In genomic region chr7:2353650-2354172, GRCh38 we compare ENCODE assay signal across 8 cellular contexts. TPM values are rescaled to one million over a fixed set of nuclear protein-coding genes. Genes with fewer than 3 reads are reported as not detected.
DNase-seq lines count a peak whose midpoint lies in the region; ATAC-seq and TF ChIP-seq lines count a peak whose summit lies in the region.

No MANE protein-coding gene starts in this region.

- H2AFZ ChIP-seq in neuron (ENCODE audit: low read depth, low read length) = peak overlapping the region; percentile 97

- no peaks in the 10 kb centered on the region for H3K27me3 ChIP-seq in neuron (ENCODE audit: insufficient read depth, low read length)

- intact Hi-C loops in activated T-helper 2 cell treated with anti-CD3 and anti-CD28 coated beads, Interferon-gamma antibody, Interleukin-2, Interleukin-4, amounts not matched to agents 10 μg/mL and 5 μg/mL and 100 μg/mL, durations not matched to agents 14 hours and 24 hours and 36 hours (cut with micrococcal nuclease) = loop anchor here (1.0 kb wide), 1 partner anchor 50 kb away; the partner anchor contains the start of gene CHST12

- peak; percentile 92 for DNase-seq in Caki2 (ENCODE audit: low read depth)
- peak; percentile 83 for DNase-seq in OCI-M2 (lab: John Stamatoyannopoulos, UW; ENCODE audit: unreplicated experiment)
- peak; percentile 87 for DNase-seq in activated T-helper 2 cell treated with anti-CD3 and anti-CD28 coated beads, Interferon-gamma antibody, Interleukin-2, Interleukin-4, amounts not matched to agents 10 μg/mL and 5 μg/mL and 100 μg/mL, durations not matched to agents 14 hours and 24 hours and 36 hours (ENCODE audit: low spot score)
- DNase-seq in fibroblast of villous mesenchyme (ENCODE audit: low read depth) = peak; percentile 93
- DNase-seq in substantia nigra (lab: John Stamatoyannopoulos, UW) = peak in 36 of 49 donors; percentile 46 to 99 (median 87)

- peaks cover 17% of the 10 kb centered on the region for H3K4me1 ChIP-seq in neuron (ENCODE audit: insufficient read depth, low read length)

- peaks cover 26% of the 10 kb centered on the region for H3K36me3 Mint-ChIP-seq in activated T-helper 2 cell treated with anti-CD3 and anti-CD28 coated beads, Interferon-gamma antibody, Interleukin-2, Interleukin-4, amounts not matched to agents 10 μg/mL and 5 μg/mL and 100 μg/mL, durations not matched to agents 14 hours and 24 hours and 36 hours (ENCODE audit: low read depth)

- H3K27ac Mint-ChIP-seq in activated T-helper 2 cell treated with anti-CD3 and anti-CD28 coated beads, Interferon-gamma antibody, Interleukin-2, Interleukin-4, amounts not matched to agents 10 μg/mL and 5 μg/mL and 100 μg/mL, durations not matched to agents 14 hours and 24 hours and 36 hours = peak overlapping the region; percentile 98

- H3K4me3 ChIP-seq in fibroblast of villous mesenchyme (ENCODE audit: low read depth, low read length) (peak overlapping the region; percentile 84), neuron (ENCODE audit: low read length) (peak overlapping the region; percentile 63)

- no peak for TF ChIP-seq CTCF in fibroblast of villous mesenchyme (IDR thresholded peaks at IDR 0.05; ENCODE audit: insufficient read depth, low read depth, low read length)

- ATAC-seq in GM19438 (IDR thresholded peaks at IDR 0.05; ENCODE audit: low read depth, unreplicated experiment) (peak; percentile 49), HG03565 (IDR thresholded peaks at IDR 0.05; ENCODE audit: unreplicated experiment) (peak; percentile 44)

- H3K9me3 Mint-ChIP-seq in activated T-helper 2 cell treated with anti-CD3 and anti-CD28 coated beads, Interferon-gamma antibody, Interleukin-2, Interleukin-4, amounts not matched to agents 10 μg/mL and 5 μg/mL and 100 μg/mL, durations not matched to agents 14 hours and 24 hours and 36 hours = no peaks in the 10 kb centered on the region

- H3K27ac ChIP-seq in substantia nigra (ENCODE audit: low read depth, low read length, poor library complexity, severe bottlenecking) = peak overlapping the region; percentile 100

- H3K36me3 ChIP-seq in neuron (ENCODE audit: insufficient read depth, low read length) = peaks cover 19% of the 10 kb centered on the region

- H3K4me1 Mint-ChIP-seq in activated T-helper 2 cell treated with anti-CD3 and anti-CD28 coated beads, Interferon-gamma antibody, Interleukin-2, Interleukin-4, amounts not matched to agents 10 μg/mL and 5 μg/mL and 100 μg/mL, durations not matched to agents 14 hours and 24 hours and 36 hours (ENCODE audit: low read depth) = peaks cover 8% of the 10 kb centered on the region

- in situ Hi-C loops in Caki2 (cut with HindIII; ENCODE audit: low pct_unique_long_range_greater_than_20kb, low sequenced_read_pairs) = no loop called here

- H3K27me3 Mint-ChIP-seq in activated T-helper 2 cell treated with anti-CD3 and anti-CD28 coated beads, Interferon-gamma antibody, Interleukin-2, Interleukin-4, amounts not matched to agents 10 μg/mL and 5 μg/mL and 100 μg/mL, durations not matched to agents 14 hours and 24 hours and 36 hours (ENCODE audit: low read depth) = no peaks in the 10 kb centered on the region

- H3K4me3 Mint-ChIP-seq in activated T-helper 2 cell treated with anti-CD3 and anti-CD28 coated beads, Interferon-gamma antibody, Interleukin-2, Interleukin-4, amounts not matched to agents 10 μg/mL and 5 μg/mL and 100 μg/mL, durations not matched to agents 14 hours and 24 hours and 36 hours (ENCODE audit: low read depth) = peak overlapping the region; percentile 90

- H3K9me3 ChIP-seq in neuron (ENCODE audit: low read length) = no peaks in the 10 kb centered on the region

RNA-seq across cellular contexts. Expression of gene EIF3B, which starts 0.9 kb away (rescaled TPM):
- total RNA-seq in Caki2 (2014; rRNA removed; shearing (Covaris generic); ENCODE audit: low replicate concordance) = 202 and 205 TPM in 2 replicates
- 242 and 245 TPM in 2 replicates for total RNA-seq in activated T-helper 2 cell treated with anti-CD3 and anti-CD28 coated beads, Interferon-gamma antibody, Interleukin-2, Interleukin-4, amounts not matched to agents 10 μg/mL and 5 μg/mL and 100 μg/mL, durations not matched to agents 14 hours and 24 hours and 36 hours
- 189 and 210 TPM in 2 replicates for total RNA-seq in fibroblast of villous mesenchyme

RNA-seq across cellular contexts. Expression of gene SNX8, which starts 39.5 kb away (rescaled TPM):
- 73.3 and 98.9 TPM in 2 replicates for total RNA-seq in Caki2 (2014; rRNA removed; shearing (Covaris generic); ENCODE audit: low replicate concordance)
- 31.8 and 38.7 TPM in 2 replicates for total RNA-seq in activated T-helper 2 cell treated with anti-CD3 and anti-CD28 coated beads, Interferon-gamma antibody, Interleukin-2, Interleukin-4, amounts not matched to agents 10 μg/mL and 5 μg/mL and 100 μg/mL, durations not matched to agents 14 hours and 24 hours and 36 hours
- total RNA-seq in fibroblast of villous mesenchyme = 17.7 and 21.3 TPM in 2 replicates

RNA-seq across cellular contexts. Expression of gene CHST12, which starts 49.7 kb away (rescaled TPM):
- total RNA-seq in Caki2 (2014; rRNA removed; shearing (Covaris generic); ENCODE audit: low replicate concordance) = 5.1 and 12.7 TPM in 2 replicates
- total RNA-seq in activated T-helper 2 cell treated with anti-CD3 and anti-CD28 coated beads, Interferon-gamma antibody, Interleukin-2, Interleukin-4, amounts not matched to agents 10 μg/mL and 5 μg/mL and 100 μg/mL, durations not matched to agents 14 hours and 24 hours and 36 hours = 9.8 and 11.8 TPM in 2 replicates
- 2.6 and 3.5 TPM in 2 replicates for total RNA-seq in fibroblast of villous mesenchyme

Comparison
In these comparisons a context has a peak if more than half of its experiments do, and no peak if none do; other contexts are left out.
1. Peak in every context shown above with its lines: DNase-seq, ATAC-seq, H3K4me3 ChIP-seq and H3K27ac ChIP-seq.